Comparison of ENCODE assay signal across 8 cellular contexts in the genomic region with DNA sequence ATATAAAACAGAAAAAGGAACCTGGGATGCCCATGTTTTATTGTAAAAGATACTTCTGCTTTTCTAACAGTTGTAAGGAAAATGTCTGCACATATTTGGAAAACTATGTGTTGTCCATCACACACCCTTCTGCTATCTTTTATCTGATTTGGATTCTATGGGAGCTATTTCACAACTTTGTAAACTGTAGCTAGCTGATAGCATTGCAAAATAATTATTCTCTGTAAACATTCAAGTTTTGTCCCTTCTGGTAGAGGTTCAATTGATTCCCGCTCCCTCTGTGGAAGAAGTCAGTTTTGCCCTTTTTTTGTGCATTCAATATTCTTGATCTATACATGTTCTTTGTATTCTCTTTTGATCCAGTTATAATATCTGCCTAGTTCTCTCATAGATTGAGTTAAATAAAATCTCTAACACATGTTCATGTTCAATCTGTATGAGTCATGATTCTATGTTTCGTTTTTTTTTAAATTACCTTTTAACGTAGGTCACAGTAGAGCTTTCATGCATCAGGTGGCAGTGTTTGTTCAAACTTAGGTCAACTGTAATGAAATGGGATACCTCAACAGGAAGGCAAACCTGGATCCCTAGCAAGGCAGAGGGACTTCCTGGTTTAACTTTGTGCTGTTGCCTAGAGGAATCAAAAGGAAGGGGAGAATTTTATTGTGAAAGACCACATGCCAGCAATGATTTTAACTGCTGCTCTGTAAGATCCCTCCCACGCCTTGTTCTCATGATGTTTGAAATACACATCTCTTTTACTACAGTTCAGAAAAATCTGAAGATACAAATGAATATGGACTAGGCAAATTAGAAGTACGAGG. TPM values are rescaled to one million over a fixed set of nuclear protein-coding genes. Genes with fewer than 3 reads are reported as not detected.
DNase-seq lines count a peak whose midpoint lies in the region; TF ChIP-seq lines count a peak whose summit lies in the region.

No MANE protein-coding gene starts in this region.

- H3K79me2 ChIP-seq in GM23248 (ENCODE audit: insufficient read depth): no peaks in the 10 kb centered on the region

- no peak overlapping the region for H3K4me3 Mint-ChIP-seq in T-helper 2 cell treated with Interferon-gamma antibody and Interleukin-4, amounts not matched to agents 5 μg/mL and 100 μg/mL, for 36 hours

- H3K27me3 ChIP-seq in GM23248 (replicated peaks; ENCODE audit: insufficient read depth): peaks cover 9% of the 10 kb centered on the region; the same call in 1 of the 2 replicates

- H3F3A ChIP-seq in GM23248 (ENCODE audit: insufficient read depth): peaks cover 7% of the 10 kb centered on the region; the same call in 1 of the 2 replicates

- peaks cover 5% of the 10 kb centered on the region for H3K9me3 Mint-ChIP-seq in T-helper 2 cell treated with Interferon-gamma antibody and Interleukin-4, amounts not matched to agents 5 μg/mL and 100 μg/mL, for 36 hours

- 0 out of 2 replicates have a peak overlapping the region, but pooled peaks have one; percentile 21 for H2AFZ ChIP-seq in GM23248

- H3K27ac Mint-ChIP-seq in T-helper 2 cell treated with Interferon-gamma antibody and Interleukin-4, amounts not matched to agents 5 μg/mL and 100 μg/mL, for 36 hours: no peak overlapping the region

- H3K9me3 ChIP-seq in GM23248 (ENCODE audit: low read depth): no peaks in the 10 kb centered on the region

- H3K27me3 Mint-ChIP-seq in T-helper 2 cell treated with Interferon-gamma antibody and Interleukin-4, amounts not matched to agents 5 μg/mL and 100 μg/mL, for 36 hours (ENCODE audit: low read depth): peaks cover 13% of the 10 kb centered on the region

- no peak overlapping the region for H3K4me3 ChIP-seq in GM23248
- no peak overlapping the region for H3K4me3 ChIP-seq in coronary artery

- no peaks in the 10 kb centered on the region for H3K36me3 ChIP-seq in GM23248 (ENCODE audit: low read depth)

- peaks cover 6% of the 10 kb centered on the region for H3K4me1 Mint-ChIP-seq in T-helper 2 cell treated with Interferon-gamma antibody and Interleukin-4, amounts not matched to agents 5 μg/mL and 100 μg/mL, for 36 hours (ENCODE audit: low read depth)

- no peak for TF ChIP-seq CTCF in coronary artery (IDR thresholded peaks at IDR 0.05)

- TF ChIP-seq POLR2A in erythroblast (IDR thresholded peaks at IDR 0.05; ENCODE audit: low read length): no peak

- DNase-seq in GM23248: peak; percentile 65
- peak; percentile 77 for DNase-seq in NCI-H2196 treated with DMSO at 0.1 percent for 48 hours (lab: John Stamatoyannopoulos, UW; ENCODE audit: unreplicated experiment)
- DNase-seq in cerebellum (ENCODE audit: low spot score): peak; percentile 13
- DNase-seq in mucosa of gallbladder (ENCODE audit: low spot score): peak; percentile 31
- no peak for DNase-seq in T-helper 2 cell treated with Interferon-gamma antibody and Interleukin-4, amounts not matched to agents 5 μg/mL and 100 μg/mL, for 36 hours (ENCODE audit: low spot score)
- no peak for DNase-seq in coronary artery (ENCODE audit: low spot score)
- no peak for DNase-seq in SK-N-DZ (ENCODE audit: low spot score)
- no peak for DNase-seq in erythroblast (lab: John Stamatoyannopoulos, UW)

- no peaks in the 10 kb centered on the region for H3K36me3 Mint-ChIP-seq in T-helper 2 cell treated with Interferon-gamma antibody and Interleukin-4, amounts not matched to agents 5 μg/mL and 100 μg/mL, for 36 hours (ENCODE audit: low read depth)

- H3K4me2 ChIP-seq in GM23248 (ENCODE audit: unreplicated experiment): no peak overlapping the region

- H3K9ac ChIP-seq in GM23248: no peak overlapping the region

- no peaks in the 10 kb centered on the region for H3K4me1 ChIP-seq in GM23248 (ENCODE audit: insufficient read depth)

- H4K20me1 ChIP-seq in GM23248 (ENCODE audit: insufficient read depth): no peaks in the 10 kb centered on the region

- no peaks in the 10 kb centered on the region for H3K9me2 ChIP-seq in GM23248 (ENCODE audit: insufficient read depth)

- in situ Hi-C loops in GM23248 (cut with MboI): loop anchor here (25.0 kb wide), 1 partner anchor 372 kb away; no protein-coding TSS in a partner anchor

- 8 to 14% methylated on average over 5 of the region's 5 CpGs for WGBS in GM23248 (ENCODE audit: low coverage in 1 of 2, low lambda C conversion rate in 2 of 2, missing lambda C conversion rate in 2 of 2), 2 experiments

- no peak overlapping the region for H3K27ac ChIP-seq in GM23248
- no peak overlapping the region for H3K27ac ChIP-seq in coronary artery

RNA-seq across cellular contexts. Expression of gene BCL9, which starts 26.0 kb away (rescaled TPM):
- total RNA-seq in GM23248 (2014; rRNA removed; shearing (Covaris generic)): 1.9 and 2.4 TPM in 2 replicates
- polyA plus RNA-seq in GM23248 (2016; fragmentation: Nextera tagmentation; extraction: Ambion mirVana): 3.8 and 4.8 TPM in 2 replicates
- 13.2 TPM for total RNA-seq in cerebellum
- 23.6 TPM for total RNA-seq in mucosa of gallbladder
- polyA plus RNA-seq in SK-N-DZ (2014; cell fraction: cytosol; rRNA removed): 10.5 and 10.8 TPM in 2 replicates
- polyA plus RNA-seq in SK-N-DZ (2014; cell fraction: nucleus; rRNA removed): 6.8 and 16.2 TPM in 2 replicates

Comparison
In these comparisons a context has a peak if more than half of its experiments do, and no peak if none do; other contexts are left out.
1. DNase-seq: peak in GM23248 (single experiment), NCI-H2196 treated with DMSO at 0.1 percent for 48 hours (single experiment), cerebellum (single experiment) and mucosa of gallbladder (single experiment); none in T-helper 2 cell treated with Interferon-gamma antibody and Interleukin-4, amounts not matched to agents 5 μg/mL and 100 μg/mL, for 36 hours (single experiment), coronary artery (single experiment), SK-N-DZ (single experiment) and erythroblast (0 of 2).